Comparison of ENCODE assay signal across 15 cellular contexts in genomic region chr13:110264685-110265275, GRCh38. TPM values are rescaled to one million over a fixed set of nuclear protein-coding genes. Genes with fewer than 3 reads are reported as not detected.
A peak's percentile ranks its signal among the peaks of the same experiment; 100 is the strongest.
DNase-seq lines count a peak whose midpoint lies in the region; ATAC-seq, FAIRE-seq and TF ChIP-seq lines count a peak whose summit lies in the region.
"Had no signal": no experiment of that assay in that cellular context is flagged by ENCODE, and none has a peak within 500 bp of the region (broad histone marks: within the 10 kb centered on the region; RNA-seq: fewer than 3 reads in every experiment).

No MANE protein-coding gene starts in this region.

- H3K14ac ChIP-seq in H1 (ENCODE audit: insufficient read length): no peak overlapping the region

- no peak overlapping the region; the same call in 1 of the 2 replicates for H4K8ac ChIP-seq in H1 (ENCODE audit: extremely low read depth, insufficient read depth, low read length)

- 84% methylated on average over 11 of the region's 12 CpGs; no CpG with 5 or more reads in 1 of the 2 experiments for WGBS in H1 (ENCODE audit: extremely low coverage in 1 of 2, insufficient coverage in 1 of 2, insufficient read length in 1 of 2, insufficient replicate concordance in 2 of 2, low coverage in 1 of 2, low lambda C conversion rate in 2 of 2, missing lambda C conversion rate in 1 of 2), 2 experiments
- WGBS in spleen, 5 donors: 73 to 79% (median 77%) methylated on average over 12 of the region's 12 CpGs

- H3K56ac ChIP-seq in H1 (replicated peaks; ENCODE audit: insufficient read length, low read depth, low read length): no peak overlapping the region

- no peak for TF ChIP-seq RAD21 in H1 (IDR thresholded peaks at IDR 0.05 in 1 of 2, conservative IDR thresholded peaks at IDR 0.05 in 1 of 2; ENCODE audit: low read depth in 2 of 2, low read length in 2 of 2)

- H3K27ac ChIP-seq in HEK293 (ENCODE audit: extremely low read depth, low read depth, low read length) (no peak overlapping the region), H1 (ENCODE audit: low read depth, low read length) (no peak overlapping the region), muscle layer of duodenum (ENCODE audit: low read length) (peak overlapping the region; percentile 48), spleen (peak overlapping the region in 6 of 8 donors; percentile 39 to 73 (median 68))

- H3K36me3 ChIP-seq in HEK293 (ENCODE audit: control insufficient read depth in 2 of 2, insufficient read depth in 1 of 2, low read length in 2 of 2) (no peaks in the 10 kb centered on the region), H1 (ENCODE audit: control insufficient read depth in 2 of 4, insufficient read depth in 4 of 4, low read length in 3 of 4) (no peaks in the 10 kb centered on the region), muscle layer of duodenum (ENCODE audit: control insufficient read depth in 1 of 2, insufficient read depth in 2 of 2, low read length in 2 of 2) (peaks cover 0 to 3% of the 10 kb centered on the region in 2 donors), spleen (no peaks in the 10 kb centered on the region)

- POLR2A ChIA-PET in HEK293 (lab: Yijun Ruan, JAX): no interaction called here
- POLR2A ChIA-PET in H1 (lab: Charles Lee; ENCODE audit: partially characterized antibody): interaction anchor here (1.2 to 1.5 kb wide), 3 partner anchors 10 to 91 kb away, joined by 3 to 4 read pairs (median 3); partner anchors contain the start of genes COL4A1 and COL4A2

- H2AFZ ChIP-seq in H1 (ENCODE audit: low read length): no peak overlapping the region

- peak overlapping the region; percentile 76 for H3K4ac ChIP-seq in H1 (replicated peaks; ENCODE audit: insufficient read length, low read depth, low read length)

- TF ChIP-seq POLR2A in H1 (IDR thresholded peaks at IDR 0.05; ENCODE audit: control extremely low read depth in 1 of 2, low read depth in 2 of 2, low read length in 2 of 2) (no peak), spleen (IDR thresholded peaks at IDR 0.05) (no peak)

- no peaks in the 10 kb centered on the region for H4K20me1 ChIP-seq in H1 (replicated peaks in 1 of 2; ENCODE audit: control insufficient read depth in 1 of 2, insufficient read depth in 2 of 2, low read length in 2 of 2)

- peak overlapping the region; percentile 14; the same call in 1 of the 2 replicates for H3K18ac ChIP-seq in H1 (ENCODE audit: extremely low read depth, low read length)

- H2BK12ac ChIP-seq in H1 (ENCODE audit: low read depth, low read length): peak overlapping the region; percentile 82; the same call in 1 of the 2 replicates

- H3K27me3 ChIP-seq in H1 (replicated peaks in 1 of 4; ENCODE audit: control insufficient read depth in 3 of 4, extremely low read depth in 1 of 4, insufficient read depth in 3 of 4, low read length in 3 of 4) (no peaks in the 10 kb centered on the region; a peak in 1 of 7 replicates), muscle layer of duodenum (ENCODE audit: low read depth, low read length) (no peaks in the 10 kb centered on the region), spleen (replicated peaks in 1 of 7) (peaks cover 0 to 25% (median 0%) of the 10 kb centered on the region in 7 donors)

- no peaks in the 10 kb centered on the region for H3K23me2 ChIP-seq in H1 (ENCODE audit: low read depth, low read length)

- H4K91ac ChIP-seq in H1 (replicated peaks; ENCODE audit: insufficient read length, low read length): peak overlapping the region; percentile 79

- intact Hi-C loops in spleen (cut with DNase I; ENCODE audit: low total_unique reads): no loop called here

- no peak overlapping the region for H2BK120ac ChIP-seq in H1 (replicated peaks; ENCODE audit: low read depth, low read length)

- H3K4me2 ChIP-seq in H1 (ENCODE audit: insufficient read depth in 1 of 2, low read depth in 2 of 2, low read length in 2 of 2): no peak overlapping the region

- DNase-seq in H1 (ENCODE audit: low read depth in 1 of 2, low spot score in 2 of 2) (peak in 1 of 2 experiments; percentile 41), spleen (no peak), NCI-H345 (lab: John Stamatoyannopoulos, UW) (no peak), ureter (ENCODE audit: low spot score) (no peak), H4 (ENCODE audit: low spot score) (no peak)
- DNase-seq: activated CD8-positive, alpha-beta T cell treated with anti-CD3 and anti-CD28 coated beads, Interleukin-2, amount 10 ng/mL, durations not matched to agents 7 days and 5 days; activated naive CD8-positive, alpha-beta T cell treated with anti-CD3 and anti-CD28 coated beads for 36 hours; hippocampal formation; left colon; NCI-H187; NCI-H446; stimulated activated naive CD4-positive, alpha-beta T cell treated with Interleukin-2 at 50 U/mL for 16 hours had no signal

- peak overlapping the region; percentile 58; the same call in 1 of the 2 replicates for H2AK5ac ChIP-seq in H1 (ENCODE audit: low read depth, low read length)

- ATAC-seq in GM19035 (IDR thresholded peaks at IDR 0.05; ENCODE audit: unreplicated experiment): no peak
- ATAC-seq: activated CD8-positive, alpha-beta T cell treated with anti-CD3 and anti-CD28 coated beads, Interleukin-2, amount 10 ng/mL, durations not matched to agents 7 days and 5 days had no signal

- H2BK15ac ChIP-seq in H1 (ENCODE audit: low read length): peak overlapping the region; percentile 24; the same call in 1 of the 2 replicates

- H3K79me2 ChIP-seq in H1 (ENCODE audit: control insufficient read depth in 1 of 2, insufficient read depth in 2 of 2, low read length in 2 of 2): peaks cover 0 to 7% of the 10 kb centered on the region in 2 experiments; a peak in 2 of 4 replicates

- CTCF ChIA-PET in HEK293 (lab: Yijun Ruan, JAX) (no interaction called here), H1 (lab: Charles Lee; ENCODE audit: partially characterized antibody) (interaction anchor here (1.1 to 6.9 kb wide), 3 partner anchors 10 to 147 kb away, joined by 3 to 28 read pairs (median 3); no protein-coding TSS in a partner anchor)

- H3K9me3 ChIP-seq in HEK293 (ENCODE audit: control insufficient read depth, insufficient read depth, low read depth, low read length) (no peaks in the 10 kb centered on the region), H1 (ENCODE audit: insufficient read depth in 2 of 2, low read depth in 1 of 2, low read length in 1 of 2) (no peaks in the 10 kb centered on the region), muscle layer of duodenum (ENCODE audit: control insufficient read depth in 1 of 2, low read length in 2 of 2) (no peaks in the 10 kb centered on the region), spleen (no peaks in the 10 kb centered on the region)

- no peak for FAIRE-seq in H1 (lab: Jason Lieb, UNC)

- peaks cover 6% of the 10 kb centered on the region for H3K79me1 ChIP-seq in H1 (ENCODE audit: low read depth, low read length)

- H4K5ac ChIP-seq in H1 (ENCODE audit: insufficient read length, low read depth, low read length): no peak overlapping the region

- H2BK20ac ChIP-seq in H1 (ENCODE audit: low read length): peak overlapping the region; percentile 81; the same call in 1 of the 2 replicates

- H3K9ac ChIP-seq in H1 (replicated peaks in 1 of 4; ENCODE audit: extremely low read depth in 1 of 4, low read depth in 3 of 4, low read length in 3 of 4): no peak overlapping the region

- TF ChIP-seq CTCF in HEK293 (tag by site-specific recombination; IDR thresholded peaks at IDR 0.05): no peak
- no peak for TF ChIP-seq CTCF in H1 (IDR thresholded peaks at IDR 0.05; ENCODE audit: control extremely low read depth in 1 of 3, insufficient read depth in 1 of 3, low read depth in 1 of 3, low read length in 3 of 3)
- no peak for TF ChIP-seq CTCF in spleen (IDR thresholded peaks at IDR 0.05 in 8 of 11, conservative IDR thresholded peaks at IDR 0.05 in 3 of 11)

- H3K4me3 ChIP-seq in HEK293 (ENCODE audit: low read depth, low read length): no peak overlapping the region
- no peak overlapping the region for H3K4me3 ChIP-seq in H1 (ENCODE audit: extremely low read depth in 1 of 4, insufficient read depth in 2 of 4, low read depth in 3 of 4, low read length in 4 of 4)
- no peak overlapping the region for H3K4me3 ChIP-seq in muscle layer of duodenum (ENCODE audit: low read depth in 1 of 2, low read length in 2 of 2)
- H3K4me3 ChIP-seq in spleen: no peak overlapping the region

- H3K4me1 ChIP-seq in HEK293 (ENCODE audit: control insufficient read depth, insufficient read depth, low read length) (no peaks in the 10 kb centered on the region), H1 (replicated peaks in 1 of 4; ENCODE audit: control insufficient read depth in 3 of 4, insufficient read depth in 4 of 4, low read length in 3 of 4) (peaks cover 13 to 35% (median 19%) of the 10 kb centered on the region in 4 experiments), muscle layer of duodenum (ENCODE audit: control insufficient read depth in 1 of 2, insufficient read depth in 2 of 2, low read length in 2 of 2) (peaks cover 14 to 63% of the 10 kb centered on the region in 2 donors), spleen (peaks cover 6 to 90% (median 54%) of the 10 kb centered on the region in 6 donors)

- peak overlapping the region; percentile 63; the same call in 1 of the 2 replicates for H2BK5ac ChIP-seq in H1 (ENCODE audit: low read depth, low read length)

- no peak for TF ChIP-seq EP300 in H1 (IDR thresholded peaks at IDR 0.05; ENCODE audit: borderline replicate concordance in 1 of 2, low read depth in 2 of 2, low read length in 2 of 2)

- no peak overlapping the region for H3K23ac ChIP-seq in H1 (ENCODE audit: insufficient read length)

RNA-seq across cellular contexts. Expression of gene COL4A1, which starts 42.2 kb away (rescaled TPM):
- 82.0 and 91.0 TPM in 2 replicates for total RNA-seq in H1 (2021; fragmentation: NEBNext Ultra II Directional; extraction: Animal tissue kit (Norgen Biotek cat#: 25700))
- polyA plus RNA-seq in H1 (2011; rRNA removed) (30.7 and 31.7 TPM in 2 replicates), spleen (10 to 100 TPM; 37.9 to 71.7 (median 61.5) TPM)
- polyA plus RNA-seq in H1 (2011; cell fraction: cytosol; rRNA removed): 31.3 TPM
- 69.4 TPM for polyA plus RNA-seq in H1 (2011; cell fraction: nucleus; rRNA removed)
- polyA plus RNA-seq in H1 (2012, experiment 1 of 2): 39.8 to 46.7 TPM (median 43.8 TPM) in 4 replicates
- polyA plus RNA-seq in H1 (2012, experiment 2 of 2): 17.1 TPM
- 88.0 TPM for polyA plus RNA-seq in H1 (2013, experiment 1 of 2)
- 83.1 TPM for polyA plus RNA-seq in H1 (2013, experiment 2 of 2)
- 46.9 and 65.9 TPM in 2 replicates for polyA minus RNA-seq in H1 (2011; rRNA and poly(A)+ RNA removed)
- polyA minus RNA-seq in H1 (2011; cell fraction: cytosol; rRNA and poly(A)+ RNA removed): 44.9 TPM
- polyA minus RNA-seq in H1 (2011; cell fraction: nucleus; rRNA and poly(A)+ RNA removed): 51.4 TPM
- total RNA-seq in spleen (100 to 1,000 TPM; 251 to 959 (median 365) TPM), ureter (144 TPM)
- total RNA-seq in H4 (2014; rRNA removed; shearing (Covaris generic)): 56.1 and 66.5 TPM in 2 replicates
- total RNA-seq: activated CD8-positive, alpha-beta T cell treated with anti-CD3 and anti-CD28 coated beads, Interleukin-2, amount 10 ng/mL, durations not matched to agents 7 days and 5 days; activated naive CD8-positive, alpha-beta T cell treated with anti-CD3 and anti-CD28 coated beads for 36 hours had no signal

RNA-seq across cellular contexts. Expression of gene COL4A2, which starts 42.3 kb away (rescaled TPM):
- total RNA-seq in H1 (2021; fragmentation: NEBNext Ultra II Directional; extraction: Animal tissue kit (Norgen Biotek cat#: 25700)): 77.0 and 80.4 TPM in 2 replicates
- polyA plus RNA-seq in H1 (2011; rRNA removed) (87.3 and 133 TPM in 2 replicates), spleen (100 to 1,000 TPM in 1 of 3 donors, 10 to 100 TPM in 2; 52.6 to 116 (median 76.3) TPM)
- 64.4 TPM for polyA plus RNA-seq in H1 (2011; cell fraction: cytosol; rRNA removed)
- polyA plus RNA-seq in H1 (2011; cell fraction: nucleus; rRNA removed): 260 TPM
- 45.6 to 82.2 TPM (median 69.4 TPM) in 4 replicates for polyA plus RNA-seq in H1 (2012, experiment 1 of 2)
- 40.9 TPM for polyA plus RNA-seq in H1 (2012, experiment 2 of 2)
- polyA plus RNA-seq in H1 (2013, experiment 1 of 2): 143 TPM
- polyA plus RNA-seq in H1 (2013, experiment 2 of 2): 123 TPM
- polyA minus RNA-seq in H1 (2011; rRNA and poly(A)+ RNA removed): 69.1 and 74.8 TPM in 2 replicates
- polyA minus RNA-seq in H1 (2011; cell fraction: cytosol; rRNA and poly(A)+ RNA removed): 78.9 TPM
- 109 TPM for polyA minus RNA-seq in H1 (2011; cell fraction: nucleus; rRNA and poly(A)+ RNA removed)
- total RNA-seq in spleen (100 to 1,000 TPM; 296 to 712 (median 410) TPM), ureter (227 TPM)
- total RNA-seq in H4 (2014; rRNA removed; shearing (Covaris generic)): 20.4 and 33.3 TPM in 2 replicates
- total RNA-seq: activated CD8-positive, alpha-beta T cell treated with anti-CD3 and anti-CD28 coated beads, Interleukin-2, amount 10 ng/mL, durations not matched to agents 7 days and 5 days; activated naive CD8-positive, alpha-beta T cell treated with anti-CD3 and anti-CD28 coated beads for 36 hours had no signal

Comparison
In these comparisons a context has a peak if more than half of its experiments do, and no peak if none do; other contexts are left out.
1. H3K27ac ChIP-seq: peak in muscle layer of duodenum (single experiment) and spleen (6 of 8); none in HEK293 (single experiment) and H1 (single experiment).